1 cellular context compared by ENCODE assay signal in the genomic region with DNA sequence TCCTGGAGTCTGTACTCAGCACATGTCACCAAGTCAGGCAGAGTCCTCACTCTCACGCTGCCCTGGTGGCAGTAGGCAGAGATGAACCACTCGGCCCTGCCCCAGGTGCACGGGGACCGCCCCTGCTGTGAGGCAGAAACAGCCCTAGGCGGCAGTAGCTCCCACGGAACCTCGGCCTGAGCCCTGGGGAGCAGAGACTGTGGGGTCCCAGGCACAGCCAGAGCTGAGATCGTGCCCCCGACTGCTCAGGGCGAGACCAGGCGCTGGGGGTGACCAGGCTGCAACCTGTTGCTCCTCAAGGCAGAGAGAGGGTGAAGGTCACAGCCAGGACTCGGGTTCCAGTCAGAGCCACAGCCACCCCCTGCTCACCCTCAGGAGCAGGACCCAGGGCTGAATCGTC.
TF ChIP-seq lines count a peak whose summit lies in the region.

No MANE protein-coding gene starts in this region.

TF ChIP-seq in IMR-90, 13 proteins besides CTCF, POLR2A, EP300 and RAD21 (continued from another document):
- TF ChIP-seq NFE2L2 (IDR thresholded peaks at IDR 0.05; ENCODE audit: low read depth, low read length) (no peak), USF2 (IDR thresholded peaks at IDR 0.05; ENCODE audit: low read depth, low read length) (no peak), MAFK (IDR thresholded peaks at IDR 0.05; ENCODE audit: low read depth, low read length) (no peak), CHD1 (IDR thresholded peaks at IDR 0.05; ENCODE audit: low read depth, low read length) (no peak), RFX5 (IDR thresholded peaks at IDR 0.05; ENCODE audit: low read depth, low read length) (no peak), RCOR1 (IDR thresholded peaks at IDR 0.05; ENCODE audit: insufficient replicate concordance, low read length) (no peak), MAZ (IDR thresholded peaks at IDR 0.05; ENCODE audit: borderline replicate concordance, low read depth, low read length) (no peak)
